Comparison of ENCODE assay signal across 8 cellular contexts in the genomic region with DNA sequence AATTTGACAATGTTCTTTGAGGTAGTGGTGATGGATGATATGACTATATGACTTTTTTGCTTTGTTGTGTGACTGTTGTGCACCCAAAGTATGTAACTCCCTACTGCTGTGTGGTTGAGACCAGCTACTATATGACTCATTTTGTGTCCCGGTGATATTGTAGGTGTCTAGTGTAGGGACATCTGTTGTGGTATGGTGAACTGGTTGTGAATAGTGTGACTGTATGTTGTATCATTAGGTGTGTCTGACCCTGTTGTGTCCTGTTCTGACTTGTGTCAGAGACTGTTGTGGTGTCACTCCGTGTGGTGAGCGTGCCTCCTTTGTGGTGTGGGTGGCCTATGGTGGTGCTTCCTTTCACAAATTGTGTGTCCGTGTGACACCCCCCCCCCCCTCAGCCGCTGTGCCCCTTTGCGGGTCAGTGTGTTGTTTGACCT. TPM values are rescaled to one million over a fixed set of nuclear protein-coding genes. Genes with fewer than 3 reads are reported as not detected.
DNase-seq lines count a peak whose midpoint lies in the region; ATAC-seq and TF ChIP-seq lines count a peak whose summit lies in the region.

No MANE protein-coding gene starts in this region.

- H2AFZ ChIP-seq in GM23248: no peak overlapping the region
- peak overlapping the region; percentile 72 for H2AFZ ChIP-seq in trophoblast cell (ENCODE audit: insufficient read depth, low read length, poor library complexity)

- peaks cover 47% of the 10 kb centered on the region for H3K4me1 ChIP-seq in CD4-positive, CD25-positive, alpha-beta regulatory T cell (ENCODE audit: control insufficient read depth, insufficient read depth, low read length, poor library complexity, severe bottlenecking)
- H3K4me1 ChIP-seq in GM23248 (ENCODE audit: insufficient read depth) (peaks cover 35% of the 10 kb centered on the region), esophagus squamous epithelium (peaks cover 35 to 75% (median 41%) of the 10 kb centered on the region in 3 donors), trophoblast cell (ENCODE audit: control insufficient read depth in 1 of 2, insufficient read depth in 2 of 2, low read length in 2 of 2) (peaks cover 41 to 61% of the 10 kb centered on the region in 2 experiments)

- H3K4ac ChIP-seq in trophoblast cell (ENCODE audit: low read depth, low read length): peak overlapping the region; percentile 8

- peak overlapping the region; percentile 83 to 86 (median 84) for H3K4me3 Mint-ChIP-seq in CD4-positive, CD25-positive, alpha-beta regulatory T cell
- H3K4me3 Mint-ChIP-seq in T-helper 1 cell treated with Interleukin-12 subunit alpha and Interleukin-12 subunit beta and Interleukin-4 antibody, amounts not matched to agents 30 μg/mL and 1 μg/mL, for 36 hours: peak overlapping the region; percentile 17

- peaks cover 27% of the 10 kb centered on the region for H3K79me1 ChIP-seq in trophoblast cell (ENCODE audit: low read length)

- H3K27ac Mint-ChIP-seq in CD4-positive, CD25-positive, alpha-beta regulatory T cell: peak overlapping the region; percentile 75 to 84 (median 83)
- peak overlapping the region; percentile 88 for H3K27ac Mint-ChIP-seq in T-helper 1 cell treated with Interleukin-12 subunit alpha and Interleukin-12 subunit beta and Interleukin-4 antibody, amounts not matched to agents 30 μg/mL and 1 μg/mL, for 36 hours

- 0% methylated on average over 3 to 6 of the region's 6 CpGs for WGBS in GM23248 (ENCODE audit: low coverage in 1 of 2, low lambda C conversion rate in 2 of 2, missing lambda C conversion rate in 2 of 2), 2 experiments
- WGBS in esophagus squamous epithelium, 2 donors: 2 to 8% methylated on average over 2 to 6 of the region's 6 CpGs
- WGBS in trophoblast cell (ENCODE audit: extremely low coverage, insufficient coverage, insufficient read length): no CpG with 5 or more reads among the region's 6 CpGs

- H3K23ac ChIP-seq in trophoblast cell (ENCODE audit: low read length): no peak overlapping the region

- H3K27ac ChIP-seq in CD4-positive, CD25-positive, alpha-beta regulatory T cell (ENCODE audit: insufficient read depth, low read length, poor library complexity, severe bottlenecking): peak overlapping the region; percentile 76
- H3K27ac ChIP-seq in GM23248 (peak overlapping the region; percentile 99), esophagus squamous epithelium (peak overlapping the region; percentile 75 to 91 (median 84)), trophoblast cell (ENCODE audit: low read depth, low read length) (peak overlapping the region; percentile 46)

- peak overlapping the region; percentile 79 for H3K4me3 ChIP-seq in CD4-positive, CD25-positive, alpha-beta regulatory T cell (ENCODE audit: low read depth, low read length)
- H3K4me3 ChIP-seq in GM23248 (peak overlapping the region; percentile 68), esophagus squamous epithelium (peak overlapping the region; percentile 26 to 76 (median 50)), trophoblast cell (ENCODE audit: low read depth, low read length) (no peak overlapping the region)

- H4K8ac ChIP-seq in trophoblast cell (ENCODE audit: low read depth, low read length): peak overlapping the region; percentile 37

- H3K9ac ChIP-seq in GM23248 (peak overlapping the region; percentile 94), trophoblast cell (ENCODE audit: low read length) (no peak overlapping the region)

- H4K91ac ChIP-seq in trophoblast cell (ENCODE audit: low read depth, low read length): peak overlapping the region; percentile 89

- H3K36me3 ChIP-seq in CD4-positive, CD25-positive, alpha-beta regulatory T cell (ENCODE audit: control insufficient read depth, insufficient read depth, low read length): peaks cover 5% of the 10 kb centered on the region
- no peaks in the 10 kb centered on the region for H3K36me3 ChIP-seq in GM23248 (ENCODE audit: low read depth)
- H3K36me3 ChIP-seq in esophagus squamous epithelium: peaks cover 0 to 8% (median 0%) of the 10 kb centered on the region in 3 donors
- H3K36me3 ChIP-seq in trophoblast cell (ENCODE audit: control insufficient read depth in 1 of 2, insufficient read depth in 2 of 2, low read length in 2 of 2): peaks cover 0 to 10% of the 10 kb centered on the region in 2 experiments

- peak overlapping the region; percentile 55 for H2BK12ac ChIP-seq in trophoblast cell (ENCODE audit: low read length)

- peak; percentile 23 to 31 for ATAC-seq in CD4-positive, CD25-positive, alpha-beta regulatory T cell (ENCODE audit: low read depth in 2 of 2)
- ATAC-seq in HG02970 (IDR thresholded peaks at IDR 0.05; ENCODE audit: low FRiP score, unreplicated experiment): no peak

- H2AK5ac ChIP-seq in trophoblast cell (ENCODE audit: low read length): no peak overlapping the region

- no peak overlapping the region for H4K12ac ChIP-seq in trophoblast cell (ENCODE audit: low read depth, low read length)

- H3K4me2 ChIP-seq in GM23248 (ENCODE audit: unreplicated experiment) (peak overlapping the region; percentile 68), trophoblast cell (ENCODE audit: low read length) (peak overlapping the region; percentile 67)

- H3F3A ChIP-seq in GM23248 (ENCODE audit: insufficient read depth): peaks cover 25% of the 10 kb centered on the region

- in situ Hi-C loops in GM23248 (cut with MboI): no loop called here

- intact Hi-C loops in esophagus squamous epithelium (cut with DNase I): no loop called here

- H2BK120ac ChIP-seq in trophoblast cell (ENCODE audit: insufficient read depth, low read length, poor library complexity): no peak overlapping the region

- TF ChIP-seq CTCF in esophagus squamous epithelium (IDR thresholded peaks at IDR 0.05): no peak

- no peaks in the 10 kb centered on the region for H4K20me1 ChIP-seq in GM23248 (ENCODE audit: insufficient read depth)

- H3K18ac ChIP-seq in trophoblast cell (ENCODE audit: low read length): peak overlapping the region; percentile 75

- TF ChIP-seq POLR2A in esophagus squamous epithelium (IDR thresholded peaks at IDR 0.05): no peak

- H3K9me2 ChIP-seq in GM23248 (ENCODE audit: insufficient read depth): no peaks in the 10 kb centered on the region

- no peaks in the 10 kb centered on the region for H3K27me3 ChIP-seq in CD4-positive, CD25-positive, alpha-beta regulatory T cell (ENCODE audit: control insufficient read depth, insufficient read depth, low read length)
- H3K27me3 ChIP-seq in GM23248 (replicated peaks; ENCODE audit: insufficient read depth) (no peaks in the 10 kb centered on the region), esophagus squamous epithelium (no peaks in the 10 kb centered on the region), trophoblast cell (ENCODE audit: insufficient read depth, low read length) (no peaks in the 10 kb centered on the region)

- H3K9me3 ChIP-seq in CD4-positive, CD25-positive, alpha-beta regulatory T cell (ENCODE audit: control insufficient read depth in 2 of 2, low read length in 2 of 2): no peaks in the 10 kb centered on the region
- H3K9me3 ChIP-seq in GM23248 (ENCODE audit: low read depth): no peaks in the 10 kb centered on the region
- no peaks in the 10 kb centered on the region for H3K9me3 ChIP-seq in esophagus squamous epithelium
- H3K9me3 ChIP-seq in trophoblast cell (ENCODE audit: insufficient read depth, low read depth, low read length): no peaks in the 10 kb centered on the region

- H3K27me3 Mint-ChIP-seq in CD4-positive, CD25-positive, alpha-beta regulatory T cell: no peaks in the 10 kb centered on the region
- no peaks in the 10 kb centered on the region for H3K27me3 Mint-ChIP-seq in T-helper 1 cell treated with Interleukin-12 subunit alpha and Interleukin-12 subunit beta and Interleukin-4 antibody, amounts not matched to agents 30 μg/mL and 1 μg/mL, for 36 hours (ENCODE audit: low read depth)

- H3K14ac ChIP-seq in trophoblast cell (ENCODE audit: low read length): peak overlapping the region; percentile 76

- H3K79me2 ChIP-seq in GM23248 (ENCODE audit: insufficient read depth) (peaks cover 13% of the 10 kb centered on the region; the same call in 1 of the 2 replicates), trophoblast cell (ENCODE audit: control insufficient read depth, insufficient read depth, low read length, poor library complexity) (peaks cover 5% of the 10 kb centered on the region)

- H3K36me3 Mint-ChIP-seq in CD4-positive, CD25-positive, alpha-beta regulatory T cell: no peaks in the 10 kb centered on the region
- H3K36me3 Mint-ChIP-seq in T-helper 1 cell treated with Interleukin-12 subunit alpha and Interleukin-12 subunit beta and Interleukin-4 antibody, amounts not matched to agents 30 μg/mL and 1 μg/mL, for 36 hours (ENCODE audit: low read depth): peaks cover 7% of the 10 kb centered on the region

- peak in 1 of 3 donors; percentile 84 for DNase-seq in CD4-positive, CD25-positive, alpha-beta regulatory T cell
- DNase-seq in GM23248 (peak; percentile 64), esophagus squamous epithelium (lab: John Stamatoyannopoulos, UW) (no peak), trophoblast cell (no peak), HK-2 (ENCODE audit: unreplicated experiment) (no peak), HuH-7 (ENCODE audit: low spot score) (no peak)

- peak overlapping the region; percentile 35 for H2BK5ac ChIP-seq in trophoblast cell (ENCODE audit: low read depth, low read length, poor library complexity)

- peaks cover 20 to 62% (median 42%) of the 10 kb centered on the region in 4 donors for H3K4me1 Mint-ChIP-seq in CD4-positive, CD25-positive, alpha-beta regulatory T cell
- peaks cover 36% of the 10 kb centered on the region for H3K4me1 Mint-ChIP-seq in T-helper 1 cell treated with Interleukin-12 subunit alpha and Interleukin-12 subunit beta and Interleukin-4 antibody, amounts not matched to agents 30 μg/mL and 1 μg/mL, for 36 hours (ENCODE audit: low read depth)

- H3K9me3 Mint-ChIP-seq in CD4-positive, CD25-positive, alpha-beta regulatory T cell: no peaks in the 10 kb centered on the region
- H3K9me3 Mint-ChIP-seq in T-helper 1 cell treated with Interleukin-12 subunit alpha and Interleukin-12 subunit beta and Interleukin-4 antibody, amounts not matched to agents 30 μg/mL and 1 μg/mL, for 36 hours: no peaks in the 10 kb centered on the region

RNA-seq across cellular contexts. Expression of a gene that starts 11.2 kb away (rescaled TPM):
- 4.6 TPM for total RNA-seq in CD4-positive, CD25-positive, alpha-beta regulatory T cell
- polyA plus RNA-seq in CD4-positive, CD25-positive, alpha-beta regulatory T cell: 10 to 100 TPM in 1 of 4 donors, 1 to 10 TPM in 3; 7.2 to 12.7 (median 8.4) TPM
- 163 and 168 TPM in 2 replicates for total RNA-seq in GM23248 (2014; rRNA removed; shearing (Covaris generic))
- polyA plus RNA-seq in GM23248 (2016; fragmentation: Nextera tagmentation; extraction: Ambion mirVana): 81.4 and 83.7 TPM in 2 replicates
- 10 to 100 TPM; 13.9 to 40.4 (median 22.9) TPM for total RNA-seq in esophagus squamous epithelium
- polyA plus RNA-seq in trophoblast cell (2013): 101 and 105 TPM in 2 replicates

Comparison
In these comparisons a context has a peak if more than half of its experiments do, and no peak if none do; other contexts are left out.
1. H3K27ac ChIP-seq: peak in every context shown above with its lines; median percentile 99 in GM23248; 84 in esophagus squamous epithelium; 76 in CD4-positive, CD25-positive, alpha-beta regulatory T cell; 46 in trophoblast cell.